In genomic region chrX:44874481-44875184, GRCh38 we compare ENCODE assay signal across 8 cellular contexts. TPM values are rescaled to one million over a fixed set of nuclear protein-coding genes. Genes with fewer than 3 reads are reported as not detected.
DNase-seq lines count a peak whose midpoint lies in the region; ATAC-seq and TF ChIP-seq lines count a peak whose summit lies in the region.

No MANE protein-coding gene starts in this region.

- peak; percentile 76 for DNase-seq in activated effector memory CD4-positive, alpha-beta T cell treated with anti-CD3 and anti-CD28 coated beads, Interleukin-2, amount 50 U/mL, for 16 hours
- no peak for DNase-seq in activated effector memory CD4-positive, alpha-beta T cell treated with Interleukin-2 at 50 U/mL for 16 hours
- peak; percentile 28 to 54 for DNase-seq in NCI-H526 (lab: John Stamatoyannopoulos, UW)
- peak; percentile 46 for DNase-seq in activated T-cell treated with anti-CD3 and anti-CD28 coated beads, Interleukin-2, amount 50 U/mL, for 4 hours
- DNase-seq in fibroblast of mammary gland (ENCODE audit: low read depth), result peak; percentile 63

- H3K9me3 Mint-ChIP-seq in activated T-cell treated with anti-CD3 and anti-CD28 coated beads, Interleukin-2, amount 50 U/mL, for 4 hours, result no peaks in the 10 kb centered on the region

- H3K36me3 ChIP-seq in neuron (ENCODE audit: insufficient read depth, low read length), result no peaks in the 10 kb centered on the region

- no peaks in the 10 kb centered on the region for H3K27me3 Mint-ChIP-seq in activated T-cell treated with anti-CD3 and anti-CD28 coated beads, Interleukin-2, amount 50 U/mL, for 4 hours (ENCODE audit: low read depth)

- peaks cover 5% of the 10 kb centered on the region for H3K4me1 ChIP-seq in neuron (ENCODE audit: insufficient read depth, low read length)

- H3K4me3 Mint-ChIP-seq in activated T-cell treated with anti-CD3 and anti-CD28 coated beads, Interleukin-2, amount 50 U/mL, for 4 hours, result peak overlapping the region; percentile 95

- TF ChIP-seq CTCF in fibroblast of mammary gland (conservative IDR thresholded peaks at IDR 0.05; ENCODE audit: control insufficient read depth, insufficient read depth, low read depth, low read length), result no peak

- H3K4me3 ChIP-seq in fibroblast of mammary gland (ENCODE audit: control insufficient read depth, low read depth, low read length), result peak overlapping the region; percentile 88
- peak overlapping the region; percentile 87 for H3K4me3 ChIP-seq in neuron (ENCODE audit: low read length)

- H2AFZ ChIP-seq in neuron (ENCODE audit: low read depth, low read length), result no peak overlapping the region

- H3K27me3 ChIP-seq in neuron (ENCODE audit: insufficient read depth, low read length), result no peaks in the 10 kb centered on the region

- ATAC-seq in activated T-cell treated with anti-CD3 and anti-CD28 coated beads, Interleukin-2, amount 50 U/mL, for 4 hours, result peak; percentile 6 to 28
- ATAC-seq in HG02938 (IDR thresholded peaks at IDR 0.05; ENCODE audit: unreplicated experiment) (no peak), HG02970 (IDR thresholded peaks at IDR 0.05; ENCODE audit: low FRiP score, unreplicated experiment) (no peak)

- H3K4me1 Mint-ChIP-seq in activated T-cell treated with anti-CD3 and anti-CD28 coated beads, Interleukin-2, amount 50 U/mL, for 4 hours (ENCODE audit: low read depth), result peaks cover 22% of the 10 kb centered on the region

- peaks cover 3% of the 10 kb centered on the region for H3K9me3 ChIP-seq in neuron (ENCODE audit: low read length)

- no peaks in the 10 kb centered on the region for H3K36me3 Mint-ChIP-seq in activated T-cell treated with anti-CD3 and anti-CD28 coated beads, Interleukin-2, amount 50 U/mL, for 4 hours (ENCODE audit: insufficient read depth)

RNA-seq across cellular contexts. Expression of gene KDM6A, which starts 1.6 kb away (rescaled TPM):
- 10 to 100 TPM; 17.6 to 29.7 (median 21.5) TPM for total RNA-seq in activated T-cell treated with anti-CD3 and anti-CD28 coated beads, Interleukin-2, amount 50 U/mL, for 4 hours

RNA-seq across cellular contexts. Expression of gene DUSP21, which starts 30.8 kb away (rescaled TPM):
- total RNA-seq in activated T-cell treated with anti-CD3 and anti-CD28 coated beads, Interleukin-2, amount 50 U/mL, for 4 hours, result not detected

Comparison
In these comparisons a context has a peak if more than half of its experiments do, and no peak if none do; other contexts are left out.
1. ATAC-seq: peak in activated T-cell treated with anti-CD3 and anti-CD28 coated beads, Interleukin-2, amount 50 U/mL, for 4 hours (2 of 2); none in HG02938 (single experiment) and HG02970 (single experiment).